Comparison of ENCODE assay signal across 1 cellular context in the genomic region with DNA sequence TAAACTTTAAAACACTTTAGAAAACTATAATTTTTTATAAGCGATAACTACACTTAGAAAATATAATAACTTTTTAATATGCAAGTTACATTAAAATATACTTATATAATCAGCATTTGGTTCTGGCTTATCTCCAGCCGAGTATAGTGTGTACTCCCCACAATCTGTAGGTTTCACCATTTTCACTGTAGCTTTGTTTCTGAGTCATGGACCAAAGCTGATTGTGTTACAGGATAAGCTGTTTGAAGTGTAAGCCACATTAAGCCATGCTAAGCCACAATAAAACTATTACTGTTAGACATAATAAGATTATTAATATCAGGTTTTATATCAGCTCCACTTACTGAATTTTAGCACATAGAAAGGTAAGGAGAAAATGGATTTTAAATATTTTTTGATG.
A peak's percentile ranks its signal among the peaks of the same experiment; 100 is the strongest.
TF ChIP-seq lines count a peak whose summit lies in the region.

No MANE protein-coding gene starts in this region.

TF ChIP-seq in IMR-90, 13 proteins besides CTCF, POLR2A, EP300 and RAD21:
- TF ChIP-seq FOS (IDR thresholded peaks at IDR 0.05; ENCODE audit: low read depth, low read length): no peak
- TF ChIP-seq CEBPB (IDR thresholded peaks at IDR 0.05; ENCODE audit: low read depth, low read length): peak; percentile 30; the same call in 1 of the 2 replicates
- TF ChIP-seq, protein P1, sequence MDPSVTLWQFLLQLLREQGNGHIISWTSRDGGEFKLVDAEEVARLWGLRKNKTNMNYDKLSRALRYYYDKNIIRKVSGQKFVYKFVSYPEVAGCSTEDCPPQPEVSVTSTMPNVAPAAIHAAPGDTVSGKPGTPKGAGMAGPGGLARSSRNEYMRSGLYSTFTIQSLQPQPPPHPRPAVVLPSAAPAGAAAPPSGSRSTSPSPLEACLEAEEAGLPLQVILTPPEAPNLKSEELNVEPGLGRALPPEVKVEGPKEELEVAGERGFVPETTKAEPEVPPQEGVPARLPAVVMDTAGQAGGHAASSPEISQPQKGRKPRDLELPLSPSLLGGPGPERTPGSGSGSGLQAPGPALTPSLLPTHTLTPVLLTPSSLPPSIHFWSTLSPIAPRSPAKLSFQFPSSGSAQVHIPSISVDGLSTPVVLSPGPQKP (IDR thresholded peaks at IDR 0.05; ENCODE audit: borderline replicate concordance, low read depth, low read length): no peak
TF ChIP-seq in IMR-90: peak in this region for 1.
